In the genomic region with DNA sequence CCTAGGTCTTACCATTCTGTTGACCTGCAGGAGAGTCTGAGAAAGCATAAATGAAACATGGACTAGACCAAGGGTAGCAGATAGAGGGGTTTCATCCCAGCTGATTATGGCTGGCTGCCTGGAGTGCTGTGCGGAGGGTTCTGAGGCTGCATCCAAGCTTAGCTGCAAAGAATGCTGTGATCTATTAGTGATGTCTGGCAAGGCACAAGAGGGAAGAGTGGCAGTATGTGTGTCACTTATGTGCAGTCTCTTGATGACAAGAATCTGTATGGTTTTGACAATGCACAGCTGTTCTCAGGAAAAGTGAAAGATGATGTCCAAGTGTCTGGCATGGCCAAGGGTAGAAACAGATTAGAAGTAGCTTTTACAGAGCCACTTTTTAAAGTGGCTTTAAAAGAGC, we compare ENCODE assay signal across 37 cellular contexts. TPM values are rescaled to one million over a fixed set of nuclear protein-coding genes. Genes with fewer than 3 reads are reported as not detected.
"Had no signal": no experiment of that assay in that cellular context is flagged by ENCODE, and none has a peak within 500 bp of the region (broad histone marks: within the 10 kb centered on the region; RNA-seq: fewer than 3 reads in every experiment).

No MANE protein-coding gene starts in this region.

- H3K36me3 ChIP-seq: adrenal gland, ascending aorta, brain microvascular endothelial cell, breast epithelium, cardiac muscle cell had no signal

- H3K9me3 ChIP-seq: adrenal gland, ascending aorta, body of pancreas, breast epithelium had no signal

- H3K4me3 ChIP-seq: adrenal gland, ascending aorta, body of pancreas, breast epithelium, cardiac muscle cell had no signal

- FAIRE-seq: astrocyte, colon had no signal

- ATAC-seq: activated naive CD4-positive, alpha-beta T cell treated with anti-CD3 and anti-CD28 coated beads, Interleukin-2, amount 50 U/mL, for 72 hours; activated naive CD8-positive, alpha-beta T cell treated with anti-CD3 and anti-CD28 coated beads, Interleukin-2, amount 50 U/mL, for 24 hours; activated T-cell treated with anti-CD3 and anti-CD28 coated beads, Interleukin-2, amount 50 U/mL, for 4 hours; activated T-cell treated with anti-CD3 and anti-CD28 coated beads, Interleukin-2, amount 50 U/mL, for 72 hours; activated T-helper 17 cell treated with anti-CD3 and anti-CD28 coated beads, Interleukin-2, amount 50 U/mL, for 72 hours; body of pancreas had no signal

- H3K27me3 ChIP-seq: ascending aorta, body of pancreas, brain microvascular endothelial cell, breast epithelium had no signal

- H3K27ac ChIP-seq: adrenal gland, ascending aorta, body of pancreas, brain microvascular endothelial cell, breast epithelium, cardiac muscle cell had no signal

- H3K4me1 ChIP-seq: adrenal gland, ascending aorta, body of pancreas, breast epithelium had no signal

- DNase-seq: activated effector memory CD4-positive, alpha-beta T cell treated with anti-CD3 and anti-CD28 coated beads, Interleukin-2, amount 50 U/mL, for 16 hours; activated effector memory CD4-positive, alpha-beta T cell treated with Interleukin-2 at 50 U/mL for 16 hours; activated gamma-delta T cell; activated gamma-delta T cell treated with Interleukin-2 at 50 U/mL for 16 hours; activated naive CD4-positive, alpha-beta T cell; activated naive CD4-positive, alpha-beta T cell treated with anti-CD3 and anti-CD28 coated beads for 36 hours; activated naive CD4-positive, alpha-beta T cell treated with anti-CD3 and anti-CD28 coated beads, Interleukin-2, amount 10 ng/mL, durations not matched to agents 7 days and 5 days; activated naive CD4-positive, alpha-beta T cell treated with anti-CD3 and anti-CD28 coated beads, Interleukin-2, amount 50 U/mL, for 16 hours; activated naive CD4-positive, alpha-beta T cell treated with Interleukin-2 at 50 U/mL for 16 hours; activated naive CD8-positive, alpha-beta T cell treated with anti-CD3 and anti-CD28 coated beads for 36 hours; activated naive CD8-positive, alpha-beta T cell treated with anti-CD3 and anti-CD28 coated beads, Interleukin-2, amount 10 ng/mL, durations not matched to agents 7 days and 5 days; activated naive CD8-positive, alpha-beta T cell treated with anti-CD3 and anti-CD28 coated beads, Interleukin-2, amount 50 U/mL, for 24 hours; activated T-cell treated with anti-CD3 and anti-CD28 coated beads, Interleukin-2, amount 50 U/mL, for 24 hours; activated T-cell treated with anti-CD3 and anti-CD28 coated beads, Interleukin-2, amount 50 U/mL, for 4 hours; activated T-cell treated with anti-CD3 and anti-CD28 coated beads, Interleukin-2, amount 50 U/mL, for 48 hours; activated T-cell treated with anti-CD3 and anti-CD28 coated beads, Interleukin-2, amount 50 U/mL, for 72 hours; adrenal gland; amniotic stem cell; amygdala; anterior cingulate cortex; aorta; body of pancreas; brain microvascular endothelial cell; caudate nucleus; central memory CD4-positive, alpha-beta T cell; cerebellar nuclear complex had no signal

RNA-seq across cellular contexts. Expression of a gene that starts 54.3 kb away (rescaled TPM):
- total RNA-seq: activated naive CD4-positive, alpha-beta T cell treated with anti-CD3 and anti-CD28 coated beads for 36 hours; activated naive CD4-positive, alpha-beta T cell treated with anti-CD3 and anti-CD28 coated beads, Interleukin-2, amount 50 U/mL, for 72 hours; activated naive CD8-positive, alpha-beta T cell treated with anti-CD3 and anti-CD28 coated beads for 36 hours; activated naive CD8-positive, alpha-beta T cell treated with anti-CD3 and anti-CD28 coated beads, Interleukin-2, amount 10 ng/mL, durations not matched to agents 7 days and 5 days; activated T-cell treated with anti-CD3 and anti-CD28 coated beads, Interleukin-2, amount 50 U/mL, for 4 hours; activated T-cell treated with anti-CD3 and anti-CD28 coated beads, Interleukin-2, amount 50 U/mL, for 72 hours; activated T-helper 1 cell treated with anti-CD3 and anti-CD28 coated beads, Interleukin-12 subunit alpha, Interleukin-12 subunit beta, Interleukin-2, Interleukin-4 antibody, amounts not matched to agents 30 ng/mL and 10 ng/mL and 1 ng/mL, durations not matched to agents 14 hours and 24 hours and 36 hours; activated T-helper 17 cell treated with anti-CD3 and anti-CD28 coated beads, Interleukin-2, amount 50 U/mL, for 72 hours; activated T-helper 2 cell treated with anti-CD3 and anti-CD28 coated beads, Interferon-gamma antibody, Interleukin-2, Interleukin-4, amounts not matched to agents 10 μg/mL and 5 μg/mL and 100 μg/mL, durations not matched to agents 14 hours and 24 hours and 36 hours; aorta; ascending aorta; cardiac septum; chondrocyte had no signal
- polyA plus RNA-seq: aorta, cardiac muscle cell had no signal
